ENCODE assay signal across 40 cellular contexts in genomic region chr6:112342511-112342910, GRCh38. TPM values are rescaled to one million over a fixed set of nuclear protein-coding genes. Genes with fewer than 3 reads are reported as not detected.
"Had no signal": no experiment of that assay in that cellular context is flagged by ENCODE, and none has a peak within 500 bp of the region (broad histone marks: within the 10 kb centered on the region; RNA-seq: fewer than 3 reads in every experiment).

No MANE protein-coding gene starts in this region.

- H3K27ac ChIP-seq: adrenal gland, body of pancreas, esophagus squamous epithelium, gastroesophageal sphincter, heart right ventricle, WERI-Rb-1 had no signal

- H3K4me1 Mint-ChIP-seq: activated B cell treated with CpG ODN at 0.5 μM for 24 hours; activated CD8-positive, alpha-beta memory T cell treated with anti-CD3 and anti-CD28 coated beads, Interleukin-2, amount 10 ng/mL, durations not matched to agents 7 days and 5 days; activated naive CD4-positive, alpha-beta T cell treated with anti-CD3 and anti-CD28 coated beads, Interleukin-2, amount 50 U/mL, for 24 hours; activated naive CD8-positive, alpha-beta T cell treated with anti-CD3 and anti-CD28 coated beads for 36 hours; activated naive CD8-positive, alpha-beta T cell treated with anti-CD3 and anti-CD28 coated beads, Interleukin-2, amount 50 U/mL, for 24 hours; T-helper 17 cell had no signal

- H3K27me3 ChIP-seq: adrenal gland, body of pancreas, esophagus squamous epithelium, gastroesophageal sphincter, heart right ventricle had no signal

- H3K9me3 Mint-ChIP-seq: activated B cell treated with CpG ODN at 0.5 μM for 24 hours; activated CD4-positive, alpha-beta memory T cell treated with anti-CD3 and anti-CD28 coated beads for 36 hours; activated naive CD4-positive, alpha-beta T cell treated with anti-CD3 and anti-CD28 coated beads for 36 hours; activated naive CD4-positive, alpha-beta T cell treated with anti-CD3 and anti-CD28 coated beads, Interleukin-2, amount 50 U/mL, for 24 hours; activated naive CD8-positive, alpha-beta T cell treated with anti-CD3 and anti-CD28 coated beads for 36 hours; activated naive CD8-positive, alpha-beta T cell treated with anti-CD3 and anti-CD28 coated beads, Interleukin-2, amount 50 U/mL, for 24 hours; activated T-helper 1 cell treated with anti-CD3 and anti-CD28 coated beads, Interleukin-12 subunit alpha, Interleukin-12 subunit beta, Interleukin-2, Interleukin-4 antibody, amounts not matched to agents 30 ng/mL and 10 ng/mL and 1 ng/mL, durations not matched to agents 14 hours and 24 hours and 36 hours; activated T-helper 2 cell treated with anti-CD3 and anti-CD28 coated beads, Interferon-gamma antibody, Interleukin-2, Interleukin-4, amounts not matched to agents 10 μg/mL and 5 μg/mL and 100 μg/mL, durations not matched to agents 14 hours and 24 hours and 36 hours; effector memory CD8-positive, alpha-beta T cell; T-helper 2 cell treated with Interferon-gamma antibody and Interleukin-4, amounts not matched to agents 5 μg/mL and 100 μg/mL, for 36 hours had no signal

- H3K36me3 ChIP-seq: adrenal gland, esophagus squamous epithelium, gastroesophageal sphincter, heart right ventricle, WERI-Rb-1 had no signal

- H3K27ac Mint-ChIP-seq: activated B cell treated with CpG ODN at 0.5 μM for 24 hours; activated CD4-positive, alpha-beta memory T cell treated with anti-CD3 and anti-CD28 coated beads for 36 hours; activated CD8-positive, alpha-beta memory T cell treated with anti-CD3 and anti-CD28 coated beads, Interleukin-2, amount 10 ng/mL, durations not matched to agents 7 days and 5 days; activated CD8-positive, alpha-beta T cell treated with anti-CD3 and anti-CD28 coated beads, Interleukin-2, amount 10 ng/mL, durations not matched to agents 7 days and 5 days; activated naive CD4-positive, alpha-beta T cell treated with anti-CD3 and anti-CD28 coated beads for 36 hours; activated naive CD4-positive, alpha-beta T cell treated with anti-CD3 and anti-CD28 coated beads, Interleukin-2, amount 50 U/mL, for 24 hours; activated naive CD8-positive, alpha-beta T cell treated with anti-CD3 and anti-CD28 coated beads for 36 hours; activated naive CD8-positive, alpha-beta T cell treated with anti-CD3 and anti-CD28 coated beads, Interleukin-2, amount 50 U/mL, for 24 hours; activated T-helper 1 cell treated with anti-CD3 and anti-CD28 coated beads, Interleukin-12 subunit alpha, Interleukin-12 subunit beta, Interleukin-2, Interleukin-4 antibody, amounts not matched to agents 30 ng/mL and 10 ng/mL and 1 ng/mL, durations not matched to agents 14 hours and 24 hours and 36 hours; activated T-helper 2 cell treated with anti-CD3 and anti-CD28 coated beads, Interferon-gamma antibody, Interleukin-2, Interleukin-4, amounts not matched to agents 10 μg/mL and 5 μg/mL and 100 μg/mL, durations not matched to agents 14 hours and 24 hours and 36 hours; T-helper 17 cell; T-helper 2 cell treated with Interferon-gamma antibody and Interleukin-4, amounts not matched to agents 5 μg/mL and 100 μg/mL, for 36 hours had no signal

- ATAC-seq: activated CD4-positive, CD25-positive, alpha-beta regulatory T cell treated with anti-CD3 and anti-CD28 coated beads, Interleukin-2, amount 50 U/mL, for 24 hours; activated CD8-positive, alpha-beta memory T cell treated with anti-CD3 and anti-CD28 coated beads, Interleukin-2, amount 10 ng/mL, durations not matched to agents 7 days and 5 days; activated CD8-positive, alpha-beta T cell treated with anti-CD3 and anti-CD28 coated beads, Interleukin-2, amount 10 ng/mL, durations not matched to agents 7 days and 5 days; activated naive CD8-positive, alpha-beta T cell treated with anti-CD3 and anti-CD28 coated beads, Interleukin-2, amount 50 U/mL, for 24 hours; body of pancreas; effector memory CD8-positive, alpha-beta T cell; gastroesophageal sphincter; heart right ventricle; T-helper 17 cell had no signal

- H3K4me3 Mint-ChIP-seq: activated B cell treated with CpG ODN at 0.5 μM for 24 hours; activated CD4-positive, alpha-beta memory T cell treated with anti-CD3 and anti-CD28 coated beads for 36 hours; activated CD8-positive, alpha-beta memory T cell treated with anti-CD3 and anti-CD28 coated beads, Interleukin-2, amount 10 ng/mL, durations not matched to agents 7 days and 5 days; activated CD8-positive, alpha-beta T cell treated with anti-CD3 and anti-CD28 coated beads, Interleukin-2, amount 10 ng/mL, durations not matched to agents 7 days and 5 days; activated naive CD4-positive, alpha-beta T cell treated with anti-CD3 and anti-CD28 coated beads for 36 hours; activated naive CD4-positive, alpha-beta T cell treated with anti-CD3 and anti-CD28 coated beads, Interleukin-2, amount 50 U/mL, for 24 hours; activated naive CD8-positive, alpha-beta T cell treated with anti-CD3 and anti-CD28 coated beads for 36 hours; activated naive CD8-positive, alpha-beta T cell treated with anti-CD3 and anti-CD28 coated beads, Interleukin-2, amount 50 U/mL, for 24 hours; activated T-helper 1 cell treated with anti-CD3 and anti-CD28 coated beads, Interleukin-12 subunit alpha, Interleukin-12 subunit beta, Interleukin-2, Interleukin-4 antibody, amounts not matched to agents 30 ng/mL and 10 ng/mL and 1 ng/mL, durations not matched to agents 14 hours and 24 hours and 36 hours; effector memory CD8-positive, alpha-beta T cell; T-helper 17 cell; T-helper 2 cell treated with Interferon-gamma antibody and Interleukin-4, amounts not matched to agents 5 μg/mL and 100 μg/mL, for 36 hours had no signal

- DNase-seq: activated B cell treated with CpG ODN at 0.5 μM for 24 hours; activated CD4-positive, alpha-beta memory T cell treated with anti-CD3 and anti-CD28 coated beads for 36 hours; activated CD4-positive, alpha-beta T cell treated with anti-CD3 and anti-CD28 coated beads for 48 hours; activated CD4-positive, alpha-beta T cell treated with anti-CD3 and anti-CD28 coated beads, Interleukin-2, amount 50 U/mL, for 1 hour; activated CD8-positive, alpha-beta memory T cell treated with anti-CD3 and anti-CD28 coated beads, Interleukin-2, amount 10 ng/mL, durations not matched to agents 7 days and 5 days; activated CD8-positive, alpha-beta memory T cell treated with anti-CD3 and anti-CD28 coated beads, Interleukin-2, amount 50 U/mL, for 4 hours; activated CD8-positive, alpha-beta T cell treated with anti-CD3 and anti-CD28 coated beads, Interleukin-2, amount 10 ng/mL, durations not matched to agents 7 days and 5 days; activated effector memory CD4-positive, alpha-beta T cell treated with anti-CD3 and anti-CD28 coated beads, Interleukin-2, amount 50 U/mL, for 16 hours; activated naive CD4-positive, alpha-beta T cell treated with anti-CD3 and anti-CD28 coated beads for 36 hours; activated naive CD8-positive, alpha-beta T cell treated with anti-CD3 and anti-CD28 coated beads for 36 hours; activated naive CD8-positive, alpha-beta T cell treated with anti-CD3 and anti-CD28 coated beads, Interleukin-2, amount 50 U/mL, for 24 hours; activated T-cell treated with anti-CD3 and anti-CD28 coated beads, Interleukin-2, amount 50 U/mL, for 1 hour; activated T-cell treated with anti-CD3 and anti-CD28 coated beads, Interleukin-2, amount 50 U/mL, for 48 hours; adrenal gland; amygdala; aorta; body of pancreas; caudate nucleus; cortex of kidney; dermis blood vessel endothelial cell; effector CD4-positive, alpha-beta T cell; effector memory CD8-positive, alpha-beta T cell; erythroblast; esophagus squamous epithelium; foreskin melanocyte; heart right ventricle; T-helper 1 cell; T-helper 17 cell; T1000; WERI-Rb-1 had no signal

- H3K9me3 ChIP-seq: adrenal gland, body of pancreas, esophagus squamous epithelium, gastroesophageal sphincter, heart right ventricle had no signal

- H3K4me1 ChIP-seq: adrenal gland, body of pancreas, esophagus squamous epithelium, heart right ventricle had no signal

- H3K4me3 ChIP-seq: adrenal gland, body of pancreas, esophagus squamous epithelium, gastroesophageal sphincter, heart right ventricle had no signal

- H3K36me3 Mint-ChIP-seq: activated CD4-positive, alpha-beta memory T cell treated with anti-CD3 and anti-CD28 coated beads for 36 hours; activated CD8-positive, alpha-beta memory T cell treated with anti-CD3 and anti-CD28 coated beads, Interleukin-2, amount 10 ng/mL, durations not matched to agents 7 days and 5 days; activated naive CD4-positive, alpha-beta T cell treated with anti-CD3 and anti-CD28 coated beads, Interleukin-2, amount 50 U/mL, for 24 hours; activated naive CD8-positive, alpha-beta T cell treated with anti-CD3 and anti-CD28 coated beads for 36 hours had no signal

RNA-seq across cellular contexts. Expression of gene RFPL4B, which starts 4.6 kb away (rescaled TPM):
- total RNA-seq: activated B cell treated with CpG ODN at 0.5 μM for 24 hours; activated CD4-positive, alpha-beta memory T cell treated with anti-CD3 and anti-CD28 coated beads for 36 hours; activated CD8-positive, alpha-beta memory T cell treated with anti-CD3 and anti-CD28 coated beads for 36 hours; activated CD8-positive, alpha-beta memory T cell treated with anti-CD3 and anti-CD28 coated beads, Interleukin-2, amount 10 ng/mL, durations not matched to agents 7 days and 5 days; activated CD8-positive, alpha-beta T cell treated with anti-CD3 and anti-CD28 coated beads, Interleukin-2, amount 10 ng/mL, durations not matched to agents 7 days and 5 days; activated naive CD4-positive, alpha-beta T cell treated with anti-CD3 and anti-CD28 coated beads for 36 hours; activated naive CD8-positive, alpha-beta T cell treated with anti-CD3 and anti-CD28 coated beads for 36 hours; activated T-helper 1 cell treated with anti-CD3 and anti-CD28 coated beads, Interleukin-12 subunit alpha, Interleukin-12 subunit beta, Interleukin-2, Interleukin-4 antibody, amounts not matched to agents 30 ng/mL and 10 ng/mL and 1 ng/mL, durations not matched to agents 14 hours and 24 hours and 36 hours; activated T-helper 2 cell treated with anti-CD3 and anti-CD28 coated beads, Interferon-gamma antibody, Interleukin-2, Interleukin-4, amounts not matched to agents 10 μg/mL and 5 μg/mL and 100 μg/mL, durations not matched to agents 14 hours and 24 hours and 36 hours; adrenal gland; body of pancreas; chondrocyte; esophagus squamous epithelium; fibroblast of lung; gastroesophageal sphincter; glomerular endothelial cell; T-helper 17 cell had no signal
